ENCODE assay signal across 1 cellular context in the genomic region with DNA sequence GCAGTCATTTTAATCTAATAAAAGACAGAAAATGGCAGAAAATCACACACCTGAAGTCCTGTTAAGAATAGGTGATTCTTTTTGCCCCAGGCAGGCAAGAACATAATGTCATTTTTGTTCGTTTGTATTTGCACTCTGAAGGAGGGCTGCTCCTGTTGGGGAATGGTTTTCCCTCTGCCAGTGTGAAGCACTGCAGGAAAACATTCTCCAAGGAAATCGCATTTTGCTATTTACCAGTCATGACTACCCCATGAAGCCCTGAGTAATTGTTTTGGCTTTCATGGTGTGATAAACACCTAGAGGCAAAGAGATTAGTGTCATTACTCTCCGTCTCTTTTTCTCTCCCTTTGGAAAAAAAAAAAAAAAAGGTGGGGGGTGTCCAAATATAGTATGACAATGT.
TF ChIP-seq lines count a peak whose summit lies in the region.

No MANE protein-coding gene starts in this region.

TF ChIP-seq in GM23338, 12 proteins besides CTCF, POLR2A, EP300 and RAD21 (continued from another document):
- TF ChIP-seq ZNF462 (CRISPR knock-in tag; IDR thresholded peaks at IDR 0.05) (no peak), STAT1 (IDR thresholded peaks at IDR 0.05; ENCODE audit: unreplicated experiment) (no peak), CREB1 (CRISPR knock-in tag; IDR thresholded peaks at IDR 0.05; ENCODE audit: low read depth) (no peak)
